28 cellular contexts compared by ENCODE assay signal in genomic region chr7:155795401-155795800, GRCh38. TPM values are rescaled to one million over a fixed set of nuclear protein-coding genes. Genes with fewer than 3 reads are reported as not detected.
"Had no signal": no experiment of that assay in that cellular context is flagged by ENCODE, and none has a peak within 500 bp of the region (broad histone marks: within the 10 kb centered on the region; RNA-seq: fewer than 3 reads in every experiment).

No MANE protein-coding gene starts in this region.

- H3K4me3 Mint-ChIP-seq: activated CD8-positive, alpha-beta T cell treated with anti-CD3 and anti-CD28 coated beads for 36 hours; activated naive CD8-positive, alpha-beta T cell treated with anti-CD3 and anti-CD28 coated beads, Interleukin-2, amount 50 U/mL, for 24 hours; activated T-cell treated with anti-CD3 and anti-CD28 coated beads, Interleukin-2, amount 50 U/mL, for 24 hours; activated T-helper 1 cell treated with anti-CD3 and anti-CD28 coated beads, Interleukin-12 subunit alpha, Interleukin-12 subunit beta, Interleukin-2, Interleukin-4 antibody, amounts not matched to agents 30 ng/mL and 10 ng/mL and 1 ng/mL, durations not matched to agents 14 hours and 24 hours and 36 hours; central memory CD8-positive, alpha-beta T cell; T-cell had no signal

- DNase-seq: activated CD4-positive, alpha-beta T cell treated with anti-CD3 and anti-CD28 coated beads for 4 hours; activated CD8-positive, alpha-beta T cell treated with anti-CD3 and anti-CD28 coated beads for 36 hours; activated effector memory CD4-positive, alpha-beta T cell treated with Interleukin-2 at 50 U/mL for 16 hours; activated naive CD4-positive, alpha-beta T cell; activated naive CD8-positive, alpha-beta T cell treated with anti-CD3 and anti-CD28 coated beads, Interleukin-2, amount 50 U/mL, for 24 hours; activated T-cell treated with anti-CD3 and anti-CD28 coated beads, Interleukin-2, amount 50 U/mL, for 24 hours; amniotic stem cell; body of pancreas; MG63; MV-4-11; NCI-H1092 treated with DMSO at 0.1 percent for 48 hours; NCI-H1436; NCI-H1694 treated with DMSO at 0.1 percent for 48 hours; NCI-H2081; NCI-H446; NCI-H524; SHP77 treated with DMSO at 0.1 percent for 48 hours; T-cell; T-helper 2 cell; T1000 had no signal

- H3K27me3 ChIP-seq: ascending aorta, MG63, Peyer's patch had no signal

- H3K36me3 Mint-ChIP-seq: activated naive CD4-positive, alpha-beta T cell treated with anti-CD3 and anti-CD28 coated beads, Interleukin-2, amount 50 U/mL, for 72 hours; T-cell had no signal

- H3K4me1 ChIP-seq: ascending aorta had no signal

- H3K27ac Mint-ChIP-seq: activated CD8-positive, alpha-beta T cell treated with anti-CD3 and anti-CD28 coated beads for 36 hours; activated naive CD4-positive, alpha-beta T cell treated with anti-CD3 and anti-CD28 coated beads, Interleukin-2, amount 50 U/mL, for 72 hours; activated naive CD8-positive, alpha-beta T cell treated with anti-CD3 and anti-CD28 coated beads, Interleukin-2, amount 50 U/mL, for 24 hours; activated T-cell treated with anti-CD3 and anti-CD28 coated beads, Interleukin-2, amount 50 U/mL, for 24 hours; activated T-helper 1 cell treated with anti-CD3 and anti-CD28 coated beads, Interleukin-12 subunit alpha, Interleukin-12 subunit beta, Interleukin-2, Interleukin-4 antibody, amounts not matched to agents 30 ng/mL and 10 ng/mL and 1 ng/mL, durations not matched to agents 14 hours and 24 hours and 36 hours; T-cell had no signal

- H3K9me3 Mint-ChIP-seq: activated CD8-positive, alpha-beta T cell treated with anti-CD3 and anti-CD28 coated beads for 36 hours; activated naive CD4-positive, alpha-beta T cell treated with anti-CD3 and anti-CD28 coated beads, Interleukin-2, amount 50 U/mL, for 72 hours; activated naive CD8-positive, alpha-beta T cell treated with anti-CD3 and anti-CD28 coated beads, Interleukin-2, amount 50 U/mL, for 24 hours; activated T-cell treated with anti-CD3 and anti-CD28 coated beads, Interleukin-2, amount 50 U/mL, for 24 hours; activated T-helper 1 cell treated with anti-CD3 and anti-CD28 coated beads, Interleukin-12 subunit alpha, Interleukin-12 subunit beta, Interleukin-2, Interleukin-4 antibody, amounts not matched to agents 30 ng/mL and 10 ng/mL and 1 ng/mL, durations not matched to agents 14 hours and 24 hours and 36 hours; central memory CD8-positive, alpha-beta T cell; T-cell had no signal

- H3K9me3 ChIP-seq: ascending aorta, body of pancreas, MG63, Peyer's patch had no signal

- H3K4me1 Mint-ChIP-seq: activated naive CD8-positive, alpha-beta T cell treated with anti-CD3 and anti-CD28 coated beads, Interleukin-2, amount 50 U/mL, for 24 hours; central memory CD8-positive, alpha-beta T cell had no signal

- H3K36me3 ChIP-seq: ascending aorta, MG63, Peyer's patch had no signal

- ATAC-seq: activated CD8-positive, alpha-beta T cell treated with anti-CD3 and anti-CD28 coated beads for 36 hours; activated naive CD4-positive, alpha-beta T cell treated with anti-CD3 and anti-CD28 coated beads, Interleukin-2, amount 50 U/mL, for 72 hours; activated naive CD8-positive, alpha-beta T cell treated with anti-CD3 and anti-CD28 coated beads, Interleukin-2, amount 50 U/mL, for 24 hours; body of pancreas; T-cell had no signal

- H3K4me3 ChIP-seq: ascending aorta, body of pancreas, MG63, Peyer's patch had no signal

- H3K27ac ChIP-seq: ascending aorta, body of pancreas, Peyer's patch, RWPE1, VCaP had no signal

RNA-seq across cellular contexts. Expression of gene SHH, which starts 16.9 kb away (rescaled TPM):
- total RNA-seq: activated CD8-positive, alpha-beta T cell treated with anti-CD3 and anti-CD28 coated beads for 36 hours; activated naive CD4-positive, alpha-beta T cell treated with anti-CD3 and anti-CD28 coated beads, Interleukin-2, amount 50 U/mL, for 72 hours; activated T-helper 1 cell treated with anti-CD3 and anti-CD28 coated beads, Interleukin-12 subunit alpha, Interleukin-12 subunit beta, Interleukin-2, Interleukin-4 antibody, amounts not matched to agents 30 ng/mL and 10 ng/mL and 1 ng/mL, durations not matched to agents 14 hours and 24 hours and 36 hours; bronchial epithelial cell had no signal
